ENCODE assay signal across 8 cellular contexts in genomic region chr4:3531306-3531886, GRCh38. TPM values are rescaled to one million over a fixed set of nuclear protein-coding genes. Genes with fewer than 3 reads are reported as not detected.
DNase-seq lines count a peak whose midpoint lies in the region; TF ChIP-seq lines count a peak whose summit lies in the region.

No MANE protein-coding gene starts in this region.

- TF ChIP-seq CTCF in C4-2B (conservative IDR thresholded peaks at IDR 0.05) (no peak), choroid plexus epithelial cell (conservative IDR thresholded peaks at IDR 0.05; ENCODE audit: low read depth, low read length) (no peak)

- peak overlapping the region in 2 of 3 donors; percentile 73 to 98 for H3K27ac Mint-ChIP-seq in IgD-negative memory B cell

- H3K4me3 Mint-ChIP-seq in IgD-negative memory B cell: peak overlapping the region; percentile 94 to 99 (median 98)

- H3K4me3 ChIP-seq in choroid plexus epithelial cell (ENCODE audit: low read depth, low read length) (peak overlapping the region; percentile 96), mesodermal cell (ENCODE audit: extremely low read depth, insufficient read depth, low read length, poor library complexity, severe bottlenecking) (peak overlapping the region; percentile 79)

- no peaks in the 10 kb centered on the region for H3K4me1 ChIP-seq in mesodermal cell (ENCODE audit: control insufficient read depth, insufficient read depth, low read length, poor library complexity, severe bottlenecking)

- WGBS in mesodermal cell (ENCODE audit: insufficient coverage in 2 of 2), 2 experiments: 26 to 31% methylated on average over 14 to 17 of the region's 18 CpGs

- H3K36me3 Mint-ChIP-seq in IgD-negative memory B cell: no peaks in the 10 kb centered on the region

- H3K27me3 Mint-ChIP-seq in IgD-negative memory B cell: peaks cover 1% of the 10 kb centered on the region

- H3K27ac ChIP-seq in C4-2B (peak overlapping the region; percentile 82), mesodermal cell (ENCODE audit: low read depth, low read length, severe bottlenecking) (no peak overlapping the region)

- H3K9me3 Mint-ChIP-seq in IgD-negative memory B cell: no peaks in the 10 kb centered on the region

- peaks cover 15 to 24% (median 23%) of the 10 kb centered on the region in 3 donors for H3K4me1 Mint-ChIP-seq in IgD-negative memory B cell

- H3K36me3 ChIP-seq in mesodermal cell (ENCODE audit: control insufficient read depth, insufficient read depth, low read length): peaks cover 23% of the 10 kb centered on the region

- DNase-seq in choroid plexus epithelial cell (ENCODE audit: low read depth) (peak; percentile 17), SIG-M5 treated with dmso at 0.1 percent for 504 hours (lab: John Stamatoyannopoulos, UW; ENCODE audit: unreplicated experiment) (no peak), NCI-H526 treated with DMSO at 0.1 percent for 48 hours (lab: John Stamatoyannopoulos, UW) (no peak), NCI-H345 (lab: John Stamatoyannopoulos, UW) (no peak)
- DNase-seq in stimulated activated CD8-positive, alpha-beta memory T cell treated with anti-CD3 and anti-CD28 coated beads, Interleukin-4, amount 100 ng/mL, for 48 hours: no peak

- H3K9me3 ChIP-seq in mesodermal cell (ENCODE audit: control insufficient read depth, low read length): no peaks in the 10 kb centered on the region

RNA-seq across cellular contexts. Expression of gene LRPAP1, which starts 0.8 kb away (rescaled TPM):
- polyA plus RNA-seq in IgD-negative memory B cell: 138 TPM
- polyA plus RNA-seq in mesodermal cell (2013, experiment 1 of 2): 126 TPM
- polyA plus RNA-seq in mesodermal cell (2013, experiment 2 of 2): 113 TPM
